Comparison of ENCODE assay signal across 1 cellular context in the genomic region with DNA sequence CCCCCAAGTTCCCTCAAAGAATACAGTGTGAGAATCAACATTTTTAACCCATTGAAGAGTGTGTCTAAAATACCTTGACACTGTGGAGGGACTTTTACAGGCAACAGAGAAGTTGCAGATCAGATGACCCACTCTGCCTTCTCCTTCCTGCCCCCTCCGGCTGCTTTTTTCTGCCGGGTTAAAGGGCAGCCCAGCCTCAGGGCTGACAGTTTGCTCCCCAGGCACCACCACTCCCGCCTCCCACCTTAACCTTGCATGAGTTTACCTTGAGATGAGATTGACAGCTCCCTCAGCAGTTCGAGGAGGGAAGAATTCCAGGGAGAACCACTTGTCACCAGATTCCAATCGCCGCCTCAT.
TF ChIP-seq lines count a peak whose summit lies in the region.

No MANE protein-coding gene starts in this region.

TF ChIP-seq in endothelial cell of umbilical vein, 7 proteins besides CTCF, POLR2A, EP300 and RAD21:
- no peak for TF ChIP-seq POLR2AphosphoS5 (IDR thresholded peaks at IDR 0.05; ENCODE audit: insufficient read depth, low read depth, low read length)
- TF ChIP-seq MYC (IDR thresholded peaks at IDR 0.05; ENCODE audit: low read depth, low read length): no peak
- no peak for TF ChIP-seq JUN (IDR thresholded peaks at IDR 0.05; ENCODE audit: borderline replicate concordance, insufficient read depth, insufficient read length, low read depth)
- no peak for TF ChIP-seq FOS (IDR thresholded peaks at IDR 0.05; ENCODE audit: borderline replicate concordance, insufficient read depth, low read length)
- TF ChIP-seq, protein P1, sequence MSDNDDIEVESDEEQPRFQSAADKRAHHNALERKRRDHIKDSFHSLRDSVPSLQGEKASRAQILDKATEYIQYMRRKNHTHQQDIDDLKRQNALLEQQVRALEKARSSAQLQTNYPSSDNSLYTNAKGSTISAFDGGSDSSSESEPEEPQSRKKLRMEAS (IDR thresholded peaks at IDR 0.05; ENCODE audit: insufficient read depth, insufficient read length): no peak
